Comparison of ENCODE assay signal across 9 cellular contexts in the genomic region with DNA sequence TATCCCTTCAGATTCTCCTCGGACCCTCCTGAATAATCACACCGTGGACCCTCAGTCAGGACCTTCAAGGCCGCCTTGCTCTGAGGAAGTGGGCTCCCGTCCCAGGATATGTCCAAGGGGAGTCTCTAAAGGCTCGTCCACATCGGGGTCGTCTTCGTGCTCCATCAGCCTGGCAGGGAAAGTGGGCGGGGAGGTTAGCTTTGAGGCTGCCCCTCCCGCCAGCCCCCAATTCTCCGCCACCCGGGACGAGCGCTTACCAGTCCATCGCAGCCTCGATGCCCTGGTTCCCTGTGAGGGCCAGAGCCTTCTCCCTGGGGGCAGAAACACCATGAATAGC. TPM values are rescaled to one million over a fixed set of nuclear protein-coding genes. Genes with fewer than 3 reads are reported as not detected.
A peak's percentile ranks its signal among the peaks of the same experiment; 100 is the strongest.
DNase-seq lines count a peak whose midpoint lies in the region; ATAC-seq and TF ChIP-seq lines count a peak whose summit lies in the region.
"Had no signal": no experiment of that assay in that cellular context is flagged by ENCODE, and none has a peak within 500 bp of the region (broad histone marks: within the 10 kb centered on the region; RNA-seq: fewer than 3 reads in every experiment).

No MANE protein-coding gene starts in this region.

- peaks cover 50% of the 10 kb centered on the region for H3K36me3 Mint-ChIP-seq in activated T-cell treated with anti-CD3 and anti-CD28 coated beads, Interleukin-2, amount 50 U/mL, for 24 hours (ENCODE audit: low read depth)

- H3K4me3 Mint-ChIP-seq in activated T-cell treated with anti-CD3 and anti-CD28 coated beads, Interleukin-2, amount 50 U/mL, for 24 hours: peak overlapping the region; percentile 92

- no peaks in the 10 kb centered on the region for H3K27me3 ChIP-seq in adipocyte (replicated peaks; ENCODE audit: control insufficient read depth, insufficient read depth, low read length)
- H3K27me3 ChIP-seq in left lung: no peaks in the 10 kb centered on the region
- H3K27me3 ChIP-seq in tibial artery: no peaks in the 10 kb centered on the region

- H3K27me3 Mint-ChIP-seq in activated T-cell treated with anti-CD3 and anti-CD28 coated beads, Interleukin-2, amount 50 U/mL, for 24 hours: no peaks in the 10 kb centered on the region

- H3K36me3 ChIP-seq in adipocyte (ENCODE audit: control insufficient read depth, insufficient read depth, low read length, severe bottlenecking): peaks cover 30% of the 10 kb centered on the region
- H3K36me3 ChIP-seq in left lung: peaks cover 0 to 46% of the 10 kb centered on the region in 2 donors
- peaks cover 19 to 41% (median 21%) of the 10 kb centered on the region in 3 donors for H3K36me3 ChIP-seq in tibial artery

- DNase-seq in activated T-cell treated with anti-CD3 and anti-CD28 coated beads, Interleukin-2, amount 50 U/mL, for 24 hours: no peak
- DNase-seq in activated T-cell treated with anti-CD3 and anti-CD28 coated beads, Interleukin-2, amount 50 U/mL, for 48 hours: no peak
- no peak for DNase-seq in adipocyte (ENCODE audit: low read depth)
- DNase-seq in left lung: no peak
- peak in 1 of 2 donors; percentile 67 for DNase-seq in tibial artery
- no peak for DNase-seq in NCI-H345 treated with DMSO at 0.1 percent for 48 hours (lab: John Stamatoyannopoulos, UW; ENCODE audit: unreplicated experiment)
- no peak for DNase-seq in activated CD4-positive, alpha-beta T cell treated with anti-CD3 and anti-CD28 coated beads for 48 hours

- H3K27ac ChIP-seq in left lung: peak overlapping the region; percentile 79 to 94
- H3K27ac ChIP-seq in tibial artery: peak overlapping the region; percentile 86 to 93

- H3K4me3 ChIP-seq in adipocyte (ENCODE audit: low read length) (peak overlapping the region; percentile 97), left lung (peak overlapping the region; percentile 92 to 94), tibial artery (peak overlapping the region; percentile 91 to 97)

- H3K4me1 ChIP-seq in adipocyte (ENCODE audit: control insufficient read depth, insufficient read depth, low read length): peaks cover 44% of the 10 kb centered on the region
- H3K4me1 ChIP-seq in left lung: peaks cover 15 to 41% of the 10 kb centered on the region in 2 donors
- peaks cover 0 to 34% (median 20%) of the 10 kb centered on the region in 4 donors for H3K4me1 ChIP-seq in tibial artery

- peak overlapping the region; percentile 95 for H3K27ac Mint-ChIP-seq in activated T-cell treated with anti-CD3 and anti-CD28 coated beads, Interleukin-2, amount 50 U/mL, for 24 hours

- no peak for TF ChIP-seq CTCF in left lung (IDR thresholded peaks at IDR 0.05)
- no peak for TF ChIP-seq CTCF in tibial artery (IDR thresholded peaks at IDR 0.05)

- H3K9me3 Mint-ChIP-seq in activated T-cell treated with anti-CD3 and anti-CD28 coated beads, Interleukin-2, amount 50 U/mL, for 24 hours: no peaks in the 10 kb centered on the region

- peaks cover 45% of the 10 kb centered on the region for H3K4me1 Mint-ChIP-seq in activated T-cell treated with anti-CD3 and anti-CD28 coated beads, Interleukin-2, amount 50 U/mL, for 24 hours (ENCODE audit: low read depth)

- no peak for ATAC-seq in left lung
- ATAC-seq in HG03460 (IDR thresholded peaks at IDR 0.05; ENCODE audit: unreplicated experiment): no peak

- H3K9me3 ChIP-seq in adipocyte (ENCODE audit: control insufficient read depth, low read length): no peaks in the 10 kb centered on the region
- H3K9me3 ChIP-seq in left lung: no peaks in the 10 kb centered on the region
- no peaks in the 10 kb centered on the region for H3K9me3 ChIP-seq in tibial artery

- peak overlapping the region; percentile 99 for H3K9ac ChIP-seq in adipocyte (ENCODE audit: low read length)

- intact Hi-C loops in left lung (cut with DNase I) (no loop called here), tibial artery (cut with DNase I; ENCODE audit: low total_unique reads) (no loop called here)

RNA-seq across cellular contexts. Expression of a gene that starts 0.5 kb away (rescaled TPM):
- 10 to 100 TPM; 67.5 to 74.4 TPM for total RNA-seq in left lung

RNA-seq across cellular contexts. Expression of a gene that starts 6.3 kb away (rescaled TPM):
- 1 to 10 TPM; 6.0 to 8.2 TPM for total RNA-seq in left lung

RNA-seq across cellular contexts. Expression of a gene that starts 6.9 kb away (rescaled TPM):
- 1 to 10 TPM; 6.6 to 6.7 TPM for total RNA-seq in left lung

RNA-seq across cellular contexts. Expression of a gene that starts 10.9 kb away (rescaled TPM):
- 1 to 10 TPM in 1 of 2 donors, under 1 TPM in 1; 0.32 to 2.0 TPM for total RNA-seq in left lung
- total RNA-seq: Daoy had no signal

RNA-seq across cellular contexts. Expression of a gene that starts 13.3 kb away (rescaled TPM):
- 10 to 100 TPM; 12.8 to 21.8 TPM for total RNA-seq in left lung
